Comparison of ENCODE assay signal across 1 cellular context in genomic region chr10:48456361-48456804, GRCh38.
TF ChIP-seq lines count a peak whose summit lies in the region.

No MANE protein-coding gene starts in this region.

TF ChIP-seq in K562, 482 proteins besides CTCF, POLR2A, EP300 and RAD21 (continued from another document and continues in another):
- TF ChIP-seq ZBTB2 (IDR thresholded peaks at IDR 0.05), result peak; percentile 81; the same call in 1 of the 2 replicates
- no peak for TF ChIP-seq TCFL5 (CRISPR knock-in tag; conservative IDR thresholded peaks at IDR 0.05)
- peak; percentile 60; the same call in 1 of the 2 replicates for TF ChIP-seq TAF7 (tag; IDR thresholded peaks at IDR 0.05)
- peak; percentile 58; the same call in 1 of the 2 replicates for TF ChIP-seq ZNF76 (CRISPR knock-in tag; IDR thresholded peaks at IDR 0.05; ENCODE audit: borderline replicate concordance)
- TF ChIP-seq ZNF41 (CRISPR knock-in tag; conservative IDR thresholded peaks at IDR 0.05), result peak; percentile 53; the same call in 1 of the 2 replicates
- no peak for TF ChIP-seq E2F8 (IDR thresholded peaks at IDR 0.05; ENCODE audit: low read depth, partially characterized antibody)
- 0 out of 2 replicates have a peak, but pooled peaks have one; percentile 34 for TF ChIP-seq JUND (IDR thresholded peaks at IDR 0.05; ENCODE audit: borderline replicate concordance, low read depth, low read length)
- TF ChIP-seq JUND (tag; IDR thresholded peaks at IDR 0.05; ENCODE audit: borderline replicate concordance, low read depth, low read length), result peak; percentile 28; the same call in 1 of the 3 replicates
- TF ChIP-seq CBX5 (IDR thresholded peaks at IDR 0.05; ENCODE audit: borderline replicate concordance, low read depth), result 0 out of 2 replicates have a peak, but pooled peaks have one; percentile 45
- TF ChIP-seq, protein P1, sequence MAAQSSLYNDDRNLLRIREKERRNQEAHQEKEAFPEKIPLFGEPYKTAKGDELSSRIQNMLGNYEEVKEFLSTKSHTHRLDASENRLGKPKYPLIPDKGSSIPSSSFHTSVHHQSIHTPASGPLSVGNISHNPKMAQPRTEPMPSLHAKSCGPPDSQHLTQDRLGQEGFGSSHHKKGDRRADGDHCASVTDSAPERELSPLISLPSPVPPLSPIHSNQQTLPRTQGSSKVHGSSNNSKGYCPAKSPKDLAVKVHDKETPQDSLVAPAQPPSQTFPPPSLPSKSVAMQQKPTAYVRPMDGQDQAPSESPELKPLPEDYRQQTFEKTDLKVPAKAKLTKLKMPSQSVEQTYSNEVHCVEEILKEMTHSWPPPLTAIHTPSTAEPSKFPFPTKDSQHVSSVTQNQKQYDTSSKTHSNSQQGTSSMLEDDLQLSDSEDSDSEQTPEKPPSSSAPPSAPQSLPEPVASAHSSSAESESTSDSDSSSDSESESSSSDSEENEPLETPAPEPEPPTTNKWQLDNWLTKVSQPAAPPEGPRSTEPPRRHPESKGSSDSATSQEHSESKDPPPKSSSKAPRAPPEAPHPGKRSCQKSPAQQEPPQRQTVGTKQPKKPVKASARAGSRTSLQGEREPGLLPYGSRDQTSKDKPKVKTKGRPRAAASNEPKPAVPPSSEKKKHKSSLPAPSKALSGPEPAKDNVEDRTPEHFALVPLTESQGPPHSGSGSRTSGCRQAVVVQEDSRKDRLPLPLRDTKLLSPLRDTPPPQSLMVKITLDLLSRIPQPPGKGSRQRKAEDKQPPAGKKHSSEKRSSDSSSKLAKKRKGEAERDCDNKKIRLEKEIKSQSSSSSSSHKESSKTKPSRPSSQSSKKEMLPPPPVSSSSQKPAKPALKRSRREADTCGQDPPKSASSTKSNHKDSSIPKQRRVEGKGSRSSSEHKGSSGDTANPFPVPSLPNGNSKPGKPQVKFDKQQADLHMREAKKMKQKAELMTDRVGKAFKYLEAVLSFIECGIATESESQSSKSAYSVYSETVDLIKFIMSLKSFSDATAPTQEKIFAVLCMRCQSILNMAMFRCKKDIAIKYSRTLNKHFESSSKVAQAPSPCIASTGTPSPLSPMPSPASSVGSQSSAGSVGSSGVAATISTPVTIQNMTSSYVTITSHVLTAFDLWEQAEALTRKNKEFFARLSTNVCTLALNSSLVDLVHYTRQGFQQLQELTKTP (IDR thresholded peaks at IDR 0.05; ENCODE audit: low read depth in 1 of 2, partially characterized antibody in 2 of 2), result no peak
- TF ChIP-seq TBP (optimal IDR thresholded peaks at IDR 0.05; ENCODE audit: low read depth, low read length), result peak; percentile 12
- peak; percentile 27; the same call in 1 of the 2 replicates for TF ChIP-seq TEAD4 (IDR thresholded peaks at IDR 0.05; ENCODE audit: low read length)
- no peak for TF ChIP-seq TEAD4 (CRISPR knock-in tag; IDR thresholded peaks at IDR 0.05; ENCODE audit: borderline replicate concordance)
- TF ChIP-seq ZNF239 (CRISPR knock-in tag; IDR thresholded peaks at IDR 0.05), result 0 out of 2 replicates have a peak, but pooled peaks have one; percentile 26
- TF ChIP-seq TEAD1 (CRISPR knock-in tag; IDR thresholded peaks at IDR 0.05), result peak in 1 of 2 experiments; percentile 51; a peak in 1 of 4 replicates
- peak; percentile 88; the same call in 1 of the 2 replicates for TF ChIP-seq ZNF395 (CRISPR knock-in tag; IDR thresholded peaks at IDR 0.05)
- TF ChIP-seq KDM4B (IDR thresholded peaks at IDR 0.05; ENCODE audit: borderline replicate concordance in 2 of 2, low read depth in 1 of 2), result peak in 1 of 2 experiments; percentile 87; a peak in 1 of 4 replicates
- peak; percentile 37; the same call in 1 of the 2 replicates for TF ChIP-seq BHLHE40 (IDR thresholded peaks at IDR 0.05; ENCODE audit: low read length)
- peak; percentile 67 for TF ChIP-seq ZBTB17 (CRISPR knock-in tag; IDR thresholded peaks at IDR 0.05)
- 0 out of 2 replicates have a peak, but pooled peaks have one; percentile 17 for TF ChIP-seq ZNF347 (CRISPR knock-in tag; IDR thresholded peaks at IDR 0.05; ENCODE audit: low read depth)
- peak; percentile 51 for TF ChIP-seq ATF7 (IDR thresholded peaks at IDR 0.05)
- no peak for TF ChIP-seq ID3 (CRISPR knock-in tag; IDR thresholded peaks at IDR 0.05)
- TF ChIP-seq ID3 (tag; IDR thresholded peaks at IDR 0.05), result peak; percentile 74; the same call in 1 of the 2 replicates
- no peak for TF ChIP-seq TEAD2 (tag; IDR thresholded peaks at IDR 0.05)
- TF ChIP-seq, protein P2, sequence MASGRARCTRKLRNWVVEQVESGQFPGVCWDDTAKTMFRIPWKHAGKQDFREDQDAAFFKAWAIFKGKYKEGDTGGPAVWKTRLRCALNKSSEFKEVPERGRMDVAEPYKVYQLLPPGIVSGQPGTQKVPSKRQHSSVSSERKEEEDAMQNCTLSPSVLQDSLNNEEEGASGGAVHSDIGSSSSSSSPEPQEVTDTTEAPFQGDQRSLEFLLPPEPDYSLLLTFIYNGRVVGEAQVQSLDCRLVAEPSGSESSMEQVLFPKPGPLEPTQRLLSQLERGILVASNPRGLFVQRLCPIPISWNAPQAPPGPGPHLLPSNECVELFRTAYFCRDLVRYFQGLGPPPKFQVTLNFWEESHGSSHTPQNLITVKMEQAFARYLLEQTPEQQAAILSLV (tag; IDR thresholded peaks at IDR 0.05), result no peak
- TF ChIP-seq PYGO2 (tag; IDR thresholded peaks at IDR 0.05), result no peak
- TF ChIP-seq DACH1 (IDR thresholded peaks at IDR 0.05; ENCODE audit: partially characterized antibody), result no peak
- TF ChIP-seq DNMT1 (IDR thresholded peaks at IDR 0.05), result no peak
- TF ChIP-seq HMG20B (CRISPR knock-in tag; IDR thresholded peaks at IDR 0.05), result no peak
- TF ChIP-seq SMAD4 (CRISPR knock-in tag; conservative IDR thresholded peaks at IDR 0.05), result peak; percentile 87
- TF ChIP-seq, protein P3, sequence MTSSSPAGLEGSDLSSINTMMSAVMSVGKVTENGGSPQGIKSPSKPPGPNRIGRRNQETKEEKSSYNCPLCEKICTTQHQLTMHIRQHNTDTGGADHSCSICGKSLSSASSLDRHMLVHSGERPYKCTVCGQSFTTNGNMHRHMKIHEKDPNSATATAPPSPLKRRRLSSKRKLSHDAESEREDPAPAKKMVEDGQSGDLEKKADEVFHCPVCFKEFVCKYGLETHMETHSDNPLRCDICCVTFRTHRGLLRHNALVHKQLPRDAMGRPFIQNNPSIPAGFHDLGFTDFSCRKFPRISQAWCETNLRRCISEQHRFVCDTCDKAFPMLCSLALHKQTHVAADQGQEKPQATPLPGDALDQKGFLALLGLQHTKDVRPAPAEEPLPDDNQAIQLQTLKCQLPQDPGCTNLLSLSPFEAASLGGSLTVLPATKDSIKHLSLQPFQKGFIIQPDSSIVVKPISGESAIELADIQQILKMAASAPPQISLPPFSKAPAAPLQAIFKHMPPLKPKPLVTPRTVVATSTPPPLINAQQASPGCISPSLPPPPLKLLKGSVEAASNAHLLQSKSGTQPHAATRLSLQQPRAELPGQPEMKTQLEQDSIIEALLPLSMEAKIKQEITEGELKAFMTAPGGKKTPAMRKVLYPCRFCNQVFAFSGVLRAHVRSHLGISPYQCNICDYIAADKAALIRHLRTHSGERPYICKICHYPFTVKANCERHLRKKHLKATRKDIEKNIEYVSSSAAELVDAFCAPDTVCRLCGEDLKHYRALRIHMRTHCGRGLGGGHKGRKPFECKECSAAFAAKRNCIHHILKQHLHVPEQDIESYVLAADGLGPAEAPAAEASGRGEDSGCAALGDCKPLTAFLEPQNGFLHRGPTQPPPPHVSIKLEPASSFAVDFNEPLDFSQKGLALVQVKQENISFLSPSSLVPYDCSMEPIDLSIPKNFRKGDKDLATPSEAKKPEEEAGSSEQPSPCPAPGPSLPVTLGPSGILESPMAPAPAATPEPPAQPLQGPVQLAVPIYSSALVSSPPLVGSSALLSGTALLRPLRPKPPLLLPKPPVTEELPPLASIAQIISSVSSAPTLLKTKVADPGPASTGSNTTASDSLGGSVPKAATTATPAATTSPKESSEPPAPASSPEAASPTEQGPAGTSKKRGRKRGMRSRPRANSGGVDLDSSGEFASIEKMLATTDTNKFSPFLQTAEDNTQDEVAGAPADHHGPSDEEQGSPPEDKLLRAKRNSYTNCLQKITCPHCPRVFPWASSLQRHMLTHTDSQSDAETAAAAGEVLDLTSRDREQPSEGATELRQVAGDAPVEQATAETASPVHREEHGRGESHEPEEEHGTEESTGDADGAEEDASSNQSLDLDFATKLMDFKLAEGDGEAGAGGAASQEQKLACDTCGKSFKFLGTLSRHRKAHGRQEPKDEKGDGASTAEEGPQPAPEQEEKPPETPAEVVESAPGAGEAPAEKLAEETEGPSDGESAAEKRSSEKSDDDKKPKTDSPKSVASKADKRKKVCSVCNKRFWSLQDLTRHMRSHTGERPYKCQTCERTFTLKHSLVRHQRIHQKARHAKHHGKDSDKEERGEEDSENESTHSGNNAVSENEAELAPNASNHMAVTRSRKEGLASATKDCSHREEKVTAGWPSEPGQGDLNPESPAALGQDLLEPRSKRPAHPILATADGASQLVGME (CRISPR knock-in tag; IDR thresholded peaks at IDR 0.05), result 0 out of 2 replicates have a peak, but pooled peaks have one; percentile 21
- TF ChIP-seq NCOA4 (IDR thresholded peaks at IDR 0.05; ENCODE audit: partially characterized antibody), result no peak
- TF ChIP-seq ARID1B (IDR thresholded peaks at IDR 0.05), result peak; percentile 67
- no peak; the same call in 1 of the 2 replicates for TF ChIP-seq REST (CRISPR knock-in tag; IDR thresholded peaks at IDR 0.05; ENCODE audit: low read depth)
- TF ChIP-seq KAT8 (IDR thresholded peaks at IDR 0.05; ENCODE audit: low read depth), result no peak
- TF ChIP-seq RBFOX2 (IDR thresholded peaks at IDR 0.05; ENCODE audit: low read depth, low read length), result peak; percentile 52; the same call in 1 of the 2 replicates
- peak; percentile 34; the same call in 1 of the 2 replicates for TF ChIP-seq NCOA1 (IDR thresholded peaks at IDR 0.05; ENCODE audit: low read depth)
- no peak for TF ChIP-seq ZNF551 (CRISPR knock-in tag; IDR thresholded peaks at IDR 0.05)
- TF ChIP-seq CTBP1 (IDR thresholded peaks at IDR 0.05; ENCODE audit: borderline replicate concordance), result peak; percentile 69; the same call in 1 of the 2 replicates
